Comparison of ENCODE assay signal across 8 cellular contexts in genomic region chrX:123764967-123765871, GRCh38. TPM values are rescaled to one million over a fixed set of nuclear protein-coding genes. Genes with fewer than 3 reads are reported as not detected.
DNase-seq lines count a peak whose midpoint lies in the region; ATAC-seq, FAIRE-seq and TF ChIP-seq lines count a peak whose summit lies in the region.

No MANE protein-coding gene starts in this region.

- H3K9me3 ChIP-seq in A549 (no peaks in the 10 kb centered on the region), iPS-18c (ENCODE audit: control insufficient read depth, insufficient read depth, low read length) (peaks cover 12% of the 10 kb centered on the region), skeletal muscle satellite cell (replicated peaks; ENCODE audit: low read length) (no peaks in the 10 kb centered on the region)

- no peaks in the 10 kb centered on the region for H3K36me3 ChIP-seq in skeletal muscle satellite cell (ENCODE audit: insufficient read depth, low read length)

- WGBS in A549 (ENCODE audit: missing lambda C conversion rate) = 7% methylated on average over 26 of the region's 38 CpGs

- no peaks in the 10 kb centered on the region for H3K27me3 ChIP-seq in skeletal muscle satellite cell (ENCODE audit: control insufficient read depth, insufficient read depth, low read length)

- POLR2A ChIA-PET in A549 (lab: Yijun Ruan, JAX) = interaction anchor here (0.6 to 1.9 kb wide), 4 partner anchors 12 to 987 kb away, joined by 3 to 13 read pairs (median 4); no protein-coding TSS in a partner anchor

- TF ChIP-seq POLR2A in A549 (IDR thresholded peaks at IDR 0.05; ENCODE audit: low read length) = peak; percentile 43

- peak overlapping the region; percentile 63 for H3K9ac ChIP-seq in skeletal muscle satellite cell (ENCODE audit: low read depth, low read length)

- no peak for TF ChIP-seq CTCF in A549 (IDR thresholded peaks at IDR 0.05)

- TF ChIP-seq RAD21 in A549 (conservative IDR thresholded peaks at IDR 0.05 in 1 of 2, IDR thresholded peaks at IDR 0.05 in 1 of 2) = no peak

- peak overlapping the region; percentile 81 for H3K4me2 ChIP-seq in A549
- peak overlapping the region; percentile 84 for H3K4me2 ChIP-seq in skeletal muscle satellite cell (ENCODE audit: low read length)

- DNase-seq in A549 (ENCODE audit: low read depth in 1 of 2, low spot score in 1 of 2) = peak; percentile 84 to 91
- peak; percentile 81 for DNase-seq in NCI-H2107 (lab: John Stamatoyannopoulos, UW)
- DNase-seq in UCSD-AML1 (lab: John Stamatoyannopoulos, UW; ENCODE audit: unreplicated experiment) = peak; percentile 84
- DNase-seq in brain pericyte (ENCODE audit: low read depth, low spot score) = peak; percentile 57

- H3K4me3 ChIP-seq in A549 = peak overlapping the region; percentile 46
- peak overlapping the region; percentile 11; the same call in 1 of the 2 replicates for H3K4me3 ChIP-seq in iPS-18c (ENCODE audit: insufficient read depth, low read depth, low read length)
- peak overlapping the region; percentile 67 for H3K4me3 ChIP-seq in skeletal muscle satellite cell (ENCODE audit: low read length)

- CTCF ChIA-PET in A549 (lab: Yijun Ruan, JAX) = interaction anchor here (0.6 to 1.3 kb wide), 2 partner anchors 10 to 12 kb away, joined by 3 to 9 read pairs; no protein-coding TSS in a partner anchor

- H3K27ac ChIP-seq in A549 = peak overlapping the region; percentile 86

- no peak for TF ChIP-seq EP300 in A549 (IDR thresholded peaks at IDR 0.05)

- peak; percentile 39 for FAIRE-seq in A549 (lab: Jason Lieb, UNC)

- ATAC-seq in A549 = peak; percentile 100
- peak; percentile 96 for ATAC-seq in GM18867 (IDR thresholded peaks at IDR 0.05; ENCODE audit: unreplicated experiment)
- ATAC-seq in HG03066 (IDR thresholded peaks at IDR 0.05; ENCODE audit: low read depth, unreplicated experiment) = peak; percentile 88

- H3K4me1 ChIP-seq in A549 (0 out of 3 replicates have a peak, but pooled peaks cover 4% of the 10 kb centered on the region), skeletal muscle satellite cell (ENCODE audit: control insufficient read depth, insufficient read depth, low read length) (no peaks in the 10 kb centered on the region)

TF ChIP-seq in A549, 52 proteins besides CTCF, POLR2A, EP300 and RAD21:
- TF ChIP-seq HOXA7 (CRISPR knock-in tag; IDR thresholded peaks at IDR 0.05) = no peak
- TF ChIP-seq JUN (IDR thresholded peaks at IDR 0.05) = peak in 1 of 2 experiments; percentile 51; a peak in 2 of 5 replicates
- TF ChIP-seq, protein P1, sequence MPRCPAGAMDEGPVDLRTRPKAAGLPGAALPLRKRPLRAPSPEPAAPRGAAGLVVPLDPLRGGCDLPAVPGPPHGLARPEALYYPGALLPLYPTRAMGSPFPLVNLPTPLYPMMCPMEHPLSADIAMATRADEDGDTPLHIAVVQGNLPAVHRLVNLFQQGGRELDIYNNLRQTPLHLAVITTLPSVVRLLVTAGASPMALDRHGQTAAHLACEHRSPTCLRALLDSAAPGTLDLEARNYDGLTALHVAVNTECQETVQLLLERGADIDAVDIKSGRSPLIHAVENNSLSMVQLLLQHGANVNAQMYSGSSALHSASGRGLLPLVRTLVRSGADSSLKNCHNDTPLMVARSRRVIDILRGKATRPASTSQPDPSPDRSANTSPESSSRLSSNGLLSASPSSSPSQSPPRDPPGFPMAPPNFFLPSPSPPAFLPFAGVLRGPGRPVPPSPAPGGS (IDR thresholded peaks at IDR 0.05) = 0 out of 3 replicates have a peak, but pooled peaks have one; percentile 20
- no peak for TF ChIP-seq MAFK (IDR thresholded peaks at IDR 0.05; ENCODE audit: partially characterized antibody)
- no peak for TF ChIP-seq ZSCAN20 (CRISPR knock-in tag; IDR thresholded peaks at IDR 0.05)

RNA-seq across cellular contexts. Expression of gene THOC2, which starts 32.4 kb away (rescaled TPM):
- polyA plus RNA-seq in A549 (2011; rRNA removed) (119 and 155 TPM in 2 replicates), A549 (2017; fragmentation: RNase III; extraction: RNeasy Plus Mini Kit Qiagen cat#74134 plus additional on column Dnase treatment) (54.4 to 62.0 TPM (median 61.8 TPM) in 3 replicates)
- polyA plus RNA-seq in A549 (2012; cell fraction: cytosol; rRNA removed) = 21.8 and 23.0 TPM in 2 replicates
- 26.2 and 46.4 TPM in 2 replicates for polyA plus RNA-seq in A549 (2012; cell fraction: nucleus; rRNA removed)
- 42.6 and 47.7 TPM in 2 replicates for polyA minus RNA-seq in A549 (2011; rRNA and poly(A)+ RNA removed)
- total RNA-seq in skeletal muscle satellite cell (2012; rRNA removed) = 44.1 and 62.1 TPM in 2 replicates

Comparison
In these comparisons a context has a peak if more than half of its experiments do, and no peak if none do; other contexts are left out.
1. Peak in every context shown above with its lines: DNase-seq, ATAC-seq, H3K4me3 ChIP-seq and H3K27ac ChIP-seq.
2. H3K4me3 ChIP-seq: peak in every context shown above with its lines; median percentile 67 in skeletal muscle satellite cell; 46 in A549; 11 in iPS-18c.